In genomic region chr3:16254933-16255725, GRCh38 we compare ENCODE assay signal across 22 cellular contexts. TPM values are rescaled to one million over a fixed set of nuclear protein-coding genes. Genes with fewer than 3 reads are reported as not detected.
DNase-seq lines count a peak whose midpoint lies in the region; ATAC-seq, FAIRE-seq and TF ChIP-seq lines count a peak whose summit lies in the region.
"Had no signal": no experiment of that assay in that cellular context is flagged by ENCODE, and none has a peak within 500 bp of the region (broad histone marks: within the 10 kb centered on the region; RNA-seq: fewer than 3 reads in every experiment).

No MANE protein-coding gene starts in this region.

- peak overlapping the region; percentile 58 for H3K27ac Mint-ChIP-seq in activated T-helper 2 cell treated with anti-CD3 and anti-CD28 coated beads, Interferon-gamma antibody, Interleukin-2, Interleukin-4, amounts not matched to agents 10 μg/mL and 5 μg/mL and 100 μg/mL, durations not matched to agents 14 hours and 24 hours and 36 hours
- no peak overlapping the region for H3K27ac Mint-ChIP-seq in osteocyte (ENCODE audit: unreplicated experiment)
- H3K27ac Mint-ChIP-seq: activated naive CD4-positive, alpha-beta T cell treated with anti-CD3 and anti-CD28 coated beads for 36 hours had no signal

- TF ChIP-seq POLR2A in GM12892 (IDR thresholded peaks at IDR 0.05; ENCODE audit: low read depth, low read length) (no peak), H54 (IDR thresholded peaks at IDR 0.05; ENCODE audit: low read depth, low read length) (no peak)

- no peak for ATAC-seq in GM18517 (IDR thresholded peaks at IDR 0.05; ENCODE audit: unreplicated experiment)
- ATAC-seq: esophagus mucosa; naive thymus-derived CD4-positive, alpha-beta T cell; PC-3 had no signal

- intact Hi-C loops in activated T-helper 2 cell treated with anti-CD3 and anti-CD28 coated beads, Interferon-gamma antibody, Interleukin-2, Interleukin-4, amounts not matched to agents 10 μg/mL and 5 μg/mL and 100 μg/mL, durations not matched to agents 14 hours and 24 hours and 36 hours (cut with micrococcal nuclease): no loop called here

- H3K36me3 Mint-ChIP-seq in activated T-helper 2 cell treated with anti-CD3 and anti-CD28 coated beads, Interferon-gamma antibody, Interleukin-2, Interleukin-4, amounts not matched to agents 10 μg/mL and 5 μg/mL and 100 μg/mL, durations not matched to agents 14 hours and 24 hours and 36 hours (ENCODE audit: low read depth): peaks cover 13% of the 10 kb centered on the region
- peaks cover 8% of the 10 kb centered on the region for H3K36me3 Mint-ChIP-seq in osteocyte (ENCODE audit: unreplicated experiment)

- TF ChIP-seq CTCF in osteocyte (IDR thresholded peaks at IDR 0.05): no peak

- no peaks in the 10 kb centered on the region for H3K9me3 Mint-ChIP-seq in activated T-helper 2 cell treated with anti-CD3 and anti-CD28 coated beads, Interferon-gamma antibody, Interleukin-2, Interleukin-4, amounts not matched to agents 10 μg/mL and 5 μg/mL and 100 μg/mL, durations not matched to agents 14 hours and 24 hours and 36 hours
- no peaks in the 10 kb centered on the region for H3K9me3 Mint-ChIP-seq in osteocyte (ENCODE audit: unreplicated experiment)
- H3K9me3 Mint-ChIP-seq: activated naive CD4-positive, alpha-beta T cell treated with anti-CD3 and anti-CD28 coated beads for 36 hours; naive thymus-derived CD4-positive, alpha-beta T cell had no signal

- peaks cover 20% of the 10 kb centered on the region for H3K4me1 Mint-ChIP-seq in activated T-helper 2 cell treated with anti-CD3 and anti-CD28 coated beads, Interferon-gamma antibody, Interleukin-2, Interleukin-4, amounts not matched to agents 10 μg/mL and 5 μg/mL and 100 μg/mL, durations not matched to agents 14 hours and 24 hours and 36 hours (ENCODE audit: low read depth)
- no peaks in the 10 kb centered on the region for H3K4me1 Mint-ChIP-seq in osteocyte (ENCODE audit: unreplicated experiment)

- peak overlapping the region; percentile 36 for H3K4me3 Mint-ChIP-seq in activated T-helper 2 cell treated with anti-CD3 and anti-CD28 coated beads, Interferon-gamma antibody, Interleukin-2, Interleukin-4, amounts not matched to agents 10 μg/mL and 5 μg/mL and 100 μg/mL, durations not matched to agents 14 hours and 24 hours and 36 hours (ENCODE audit: low read depth)
- no peak overlapping the region for H3K4me3 Mint-ChIP-seq in osteocyte (ENCODE audit: unreplicated experiment)
- H3K4me3 Mint-ChIP-seq: activated naive CD4-positive, alpha-beta T cell treated with anti-CD3 and anti-CD28 coated beads for 36 hours had no signal

- FAIRE-seq in GM12892 (lab: Jason Lieb, UNC) (peak; percentile 64), H54 (lab: Jason Lieb, UNC) (no peak)
- FAIRE-seq: H1 had no signal

- peak; percentile 18 for DNase-seq in NCI-H2107 treated with DMSO at 0.1 percent for 48 hours (lab: John Stamatoyannopoulos, UW; ENCODE audit: unreplicated experiment)
- no peak for DNase-seq in NCI-H2107 (lab: John Stamatoyannopoulos, UW)
- DNase-seq in GM12892 (ENCODE audit: insufficient read length): no peak
- DNase-seq in NCI-H69 (lab: John Stamatoyannopoulos, UW): peak; percentile 68
- DNase-seq in activated T-helper 2 cell treated with anti-CD3 and anti-CD28 coated beads, Interferon-gamma antibody, Interleukin-2, Interleukin-4, amounts not matched to agents 10 μg/mL and 5 μg/mL and 100 μg/mL, durations not matched to agents 14 hours and 24 hours and 36 hours (ENCODE audit: low spot score): no peak
- DNase-seq in H54 (ENCODE audit: insufficient read length, low spot score): no peak
- no peak for DNase-seq in osteocyte (ENCODE audit: extremely low spot score, unreplicated experiment)
- DNase-seq: activated naive CD4-positive, alpha-beta T cell treated with anti-CD3 and anti-CD28 coated beads for 36 hours; BE2C; Caco-2; cerebellar nuclear complex; effector CD8-positive, alpha-beta T cell; mesenchymal stem cell; MG63; naive thymus-derived CD4-positive, alpha-beta T cell; NCI-H526; PC-3; SIG-M5; substantia nigra had no signal

- H3K27me3 Mint-ChIP-seq in activated T-helper 2 cell treated with anti-CD3 and anti-CD28 coated beads, Interferon-gamma antibody, Interleukin-2, Interleukin-4, amounts not matched to agents 10 μg/mL and 5 μg/mL and 100 μg/mL, durations not matched to agents 14 hours and 24 hours and 36 hours (ENCODE audit: low read depth): no peaks in the 10 kb centered on the region
- H3K27me3 Mint-ChIP-seq in osteocyte (ENCODE audit: unreplicated experiment): peaks cover 2% of the 10 kb centered on the region
- H3K27me3 Mint-ChIP-seq: naive thymus-derived CD4-positive, alpha-beta T cell had no signal

RNA-seq across cellular contexts. Expression of gene DPH3, which starts 9.6 kb away (rescaled TPM):
- polyA plus RNA-seq in GM12892 (2012; ENCODE audit: missing spikeins): 18.1 TPM
- total RNA-seq in activated T-helper 2 cell treated with anti-CD3 and anti-CD28 coated beads, Interferon-gamma antibody, Interleukin-2, Interleukin-4, amounts not matched to agents 10 μg/mL and 5 μg/mL and 100 μg/mL, durations not matched to agents 14 hours and 24 hours and 36 hours: 22.7 and 23.1 TPM in 2 replicates
- total RNA-seq in osteocyte: 16.7 and 21.4 TPM in 2 replicates

RNA-seq across cellular contexts. Expression of gene OXNAD1, which starts 9.9 kb away (rescaled TPM):
- polyA plus RNA-seq in GM12892 (2012; ENCODE audit: missing spikeins): 14.0 TPM
- total RNA-seq in activated T-helper 2 cell treated with anti-CD3 and anti-CD28 coated beads, Interferon-gamma antibody, Interleukin-2, Interleukin-4, amounts not matched to agents 10 μg/mL and 5 μg/mL and 100 μg/mL, durations not matched to agents 14 hours and 24 hours and 36 hours: 18.7 and 20.5 TPM in 2 replicates
- 10.4 and 10.8 TPM in 2 replicates for total RNA-seq in osteocyte

Comparison
In these comparisons a context has a peak if more than half of its experiments do, and no peak if none do; other contexts are left out.
1. DNase-seq: peak in NCI-H2107 treated with DMSO at 0.1 percent for 48 hours (single experiment) and NCI-H69 (single experiment); none in NCI-H2107 (single experiment), GM12892 (single experiment), activated T-helper 2 cell treated with anti-CD3 and anti-CD28 coated beads, Interferon-gamma antibody, Interleukin-2, Interleukin-4, amounts not matched to agents 10 μg/mL and 5 μg/mL and 100 μg/mL, durations not matched to agents 14 hours and 24 hours and 36 hours (single experiment), H54 (single experiment) and osteocyte (single experiment).